8 cellular contexts compared by ENCODE assay signal in the genomic region with DNA sequence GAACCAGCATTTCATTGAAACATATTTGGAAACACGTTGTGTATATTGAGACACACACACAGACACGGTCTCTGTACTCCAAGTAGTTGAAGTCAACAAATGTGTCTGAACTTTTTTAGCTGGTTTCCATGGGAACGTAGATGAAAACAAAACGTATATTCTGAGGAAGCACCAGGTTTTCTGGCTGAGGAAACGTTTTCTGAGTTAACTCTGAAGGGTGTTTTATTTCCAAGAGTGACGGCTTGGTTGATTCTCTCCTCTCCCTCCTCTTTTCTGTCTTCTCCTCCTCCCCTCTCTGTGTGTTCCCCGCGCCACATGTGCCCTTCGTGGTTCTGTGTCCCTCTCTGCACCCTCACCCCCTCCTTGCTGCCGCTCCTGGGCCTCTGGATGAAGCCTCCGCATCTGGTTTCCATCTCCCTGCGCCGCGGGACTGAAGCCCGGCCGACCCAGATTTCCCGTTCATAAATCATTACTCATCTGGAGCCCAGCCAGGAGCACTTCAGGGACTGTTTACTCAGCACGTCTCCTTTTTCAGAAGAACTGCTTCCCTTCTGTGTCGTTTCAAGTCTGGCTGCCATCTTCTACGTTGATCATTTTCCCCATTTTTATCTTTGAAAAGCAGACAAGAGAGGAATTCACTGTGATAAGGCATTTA.
A peak's percentile ranks its signal among the peaks of the same experiment; 100 is the strongest.
DNase-seq lines count a peak whose midpoint lies in the region; ATAC-seq, FAIRE-seq and TF ChIP-seq lines count a peak whose summit lies in the region.

No MANE protein-coding gene starts in this region.

- H3K9ac ChIP-seq in SK-N-MC (ENCODE audit: insufficient read length) = peak overlapping the region; percentile 34

- TF ChIP-seq POLR2A in stomach (IDR thresholded peaks at IDR 0.05) = no peak

- peak in 3 of 5 donors; percentile 7 to 23 (median 8) for DNase-seq in CD4-positive, alpha-beta memory T cell
- DNase-seq in MV-4-11 (lab: John Stamatoyannopoulos, UW) = peak; percentile 62
- DNase-seq in SK-N-MC (ENCODE audit: low read depth, low spot score) = peak; percentile 95
- peak; percentile 96 for DNase-seq in mucosa of gallbladder (ENCODE audit: low spot score)
- peak; percentile 88 for DNase-seq in stomach

- intact Hi-C loops in CD4-positive, alpha-beta memory T cell (cut with micrococcal nuclease) = no loop called here
- intact Hi-C loops in stomach (cut with DNase I; ENCODE audit: low total_unique reads) = no loop called here

- WGBS in stomach, 5 donors = 2 to 4% (median 4%) methylated on average over 20 of the region's 20 CpGs

- H3K4me3 ChIP-seq in CD4-positive, alpha-beta memory T cell (ENCODE audit: low read length in 2 of 2) = no peak overlapping the region
- H3K4me3 ChIP-seq in SK-N-MC (peak overlapping the region; percentile 54), stomach (no peak overlapping the region)

- H3K36me3 Mint-ChIP-seq in CD4-positive, alpha-beta memory T cell = no peaks in the 10 kb centered on the region

- CTCF ChIA-PET in CD4-positive, alpha-beta memory T cell (lab: Charles Lee; ENCODE audit: partially characterized antibody) = no interaction called here

- H3K27ac ChIP-seq in CD4-positive, alpha-beta memory T cell (ENCODE audit: low read depth, low read length) = no peak overlapping the region
- H3K27ac ChIP-seq in SK-N-MC = peak overlapping the region; percentile 79
- peak overlapping the region; percentile 54 to 85 (median 75) for H3K27ac ChIP-seq in stomach

- POLR2A ChIA-PET in CD4-positive, alpha-beta memory T cell (lab: Charles Lee; ENCODE audit: partially characterized antibody) = no interaction called here

- FAIRE-seq in endometrium (lab: Jason Lieb, UNC) = peak; percentile 97

- H3K9me3 Mint-ChIP-seq in CD4-positive, alpha-beta memory T cell = peaks cover 0 to 26% (median 8%) of the 10 kb centered on the region in 8 donors

- peak; percentile 57 for TF ChIP-seq EP300 in stomach (IDR thresholded peaks at IDR 0.05)

- H3K4me3 Mint-ChIP-seq in CD4-positive, alpha-beta memory T cell = peak overlapping the region; percentile 13 to 73 (median 60)

- peaks cover 5 to 10% (median 8%) of the 10 kb centered on the region in 4 donors for H3K4me1 Mint-ChIP-seq in CD4-positive, alpha-beta memory T cell

- peak overlapping the region in 4 of 7 donors; percentile 0 to 70 (median 22) for H3K27ac Mint-ChIP-seq in CD4-positive, alpha-beta memory T cell

- no peak for ATAC-seq in HG03196 (IDR thresholded peaks at IDR 0.05; ENCODE audit: unreplicated experiment)
- ATAC-seq in HG03442 (IDR thresholded peaks at IDR 0.05; ENCODE audit: unreplicated experiment) = no peak

- peaks cover 5% of the 10 kb centered on the region for H3K27me3 ChIP-seq in CD4-positive, alpha-beta memory T cell (ENCODE audit: insufficient read depth, low read length)
- peaks cover 0 to 22% (median 0%) of the 10 kb centered on the region in 3 donors for H3K27me3 ChIP-seq in stomach

- no peaks in the 10 kb centered on the region for H3K9me3 ChIP-seq in CD4-positive, alpha-beta memory T cell (ENCODE audit: control insufficient read depth in 1 of 2, low read length in 2 of 2)
- H3K9me3 ChIP-seq in SK-N-MC (ENCODE audit: low read depth, low read length) (no peaks in the 10 kb centered on the region), stomach (no peaks in the 10 kb centered on the region)

- peaks cover 24 to 40% of the 10 kb centered on the region in 2 donors for H3K27me3 Mint-ChIP-seq in CD4-positive, alpha-beta memory T cell

- TF ChIP-seq CTCF in stomach (IDR thresholded peaks at IDR 0.05) = no peak

- no peaks in the 10 kb centered on the region for H3K36me3 ChIP-seq in CD4-positive, alpha-beta memory T cell (ENCODE audit: insufficient read depth, low read length)
- no peaks in the 10 kb centered on the region for H3K36me3 ChIP-seq in SK-N-MC (ENCODE audit: insufficient read depth, low read length)
- H3K36me3 ChIP-seq in stomach = no peaks in the 10 kb centered on the region

- H3K4me1 ChIP-seq in CD4-positive, alpha-beta memory T cell (ENCODE audit: insufficient read depth, low read length) = no peaks in the 10 kb centered on the region
- H3K4me1 ChIP-seq in stomach = peaks cover 0 to 38% (median 22%) of the 10 kb centered on the region in 4 donors

Comparison
In these comparisons a context has a peak if more than half of its experiments do, and no peak if none do; other contexts are left out.
1. DNase-seq: peak in every context shown above with its lines; median percentile 96 in mucosa of gallbladder; 95 in SK-N-MC; 88 in stomach; 62 in MV-4-11; 8 in CD4-positive, alpha-beta memory T cell.